In genomic region chr9:121730188-121730587, GRCh38 we compare ENCODE assay signal across 24 cellular contexts.
"Had no signal": no experiment of that assay in that cellular context is flagged by ENCODE, and none has a peak within 500 bp of the region (broad histone marks: within the 10 kb centered on the region; RNA-seq: fewer than 3 reads in every experiment).

No MANE protein-coding gene starts in this region.

- H3K9ac ChIP-seq: parathyroid adenoma had no signal

- H3K27me3 ChIP-seq: gastrocnemius medialis, transverse colon, upper lobe of right lung, uterus had no signal

- H3K4me3 Mint-ChIP-seq: endodermal cell; natural killer cell; neural crest cell; stimulated activated memory B cell treated with anti-CD40 and anti-IgM and Interleukin-4, amounts not matched to agents 10 μg/mL and 1 μg/mL and 100 μg/mL, for 72 hours; stimulated activated naive CD8-positive, alpha-beta T cell treated with anti-CD3 and anti-CD28 coated beads, Interleukin-15, Interleukin-2, amounts not matched to agents 100 ng/mL and 50 ng/mL, for 24 hours had no signal

- DNase-seq: effector CD4-positive, alpha-beta T cell; endodermal cell; foreskin fibroblast; gastrocnemius medialis; left ventricle myocardium superior; lower lobe of right lung; natural killer cell; right cardiac atrium; spleen; stimulated activated CD4-positive, alpha-beta T cell treated with anti-CD3 and anti-CD28 coated beads, Interleukin-4, amount 100 ng/mL, for 4 hours; transverse colon; upper lobe of right lung; uterus had no signal

- H3K36me3 Mint-ChIP-seq: natural killer cell; stimulated activated memory B cell treated with anti-CD40 and anti-IgM and Interleukin-4, amounts not matched to agents 10 μg/mL and 1 μg/mL and 100 μg/mL, for 72 hours had no signal

- H3K36me3 ChIP-seq: gastrocnemius medialis, lower lobe of right lung, neutrophil, prostate gland, spleen, transverse colon, upper lobe of right lung, uterus had no signal

- H3K9me3 Mint-ChIP-seq: endodermal cell; natural killer cell; neural crest cell; stimulated activated memory B cell treated with anti-CD40 and anti-IgM and Interleukin-4, amounts not matched to agents 10 μg/mL and 1 μg/mL and 100 μg/mL, for 72 hours; stimulated activated naive CD8-positive, alpha-beta T cell treated with anti-CD3 and anti-CD28 coated beads, Interleukin-15, Interleukin-2, amounts not matched to agents 100 ng/mL and 50 ng/mL, for 24 hours had no signal

- ATAC-seq: esophagus mucosa; gastrocnemius medialis; left ventricle myocardium superior; lower lobe of right lung; natural killer cell; right cardiac atrium; stimulated activated memory B cell treated with anti-CD40 and anti-IgM and Interleukin-4, amounts not matched to agents 10 μg/mL and 1 μg/mL and 100 μg/mL, for 72 hours; upper lobe of right lung had no signal

- H3K9me3 ChIP-seq: gastrocnemius medialis, lower lobe of right lung, neutrophil, prostate gland, spleen, transverse colon, upper lobe of right lung, uterus had no signal

- FAIRE-seq: keratinocyte had no signal

- H3K27ac ChIP-seq: coronary artery, epithelial cell of prostate, lower lobe of right lung, neutrophil, parathyroid adenoma, prostate gland, skin epidermis, upper lobe of right lung had no signal

- H2AFZ ChIP-seq: parathyroid adenoma had no signal

- H3K4me3 ChIP-seq: coronary artery, gastrocnemius medialis, lower lobe of right lung, prostate gland, skin epidermis, spleen, transverse colon, upper lobe of right lung, uterus had no signal

- H3K27ac Mint-ChIP-seq: endodermal cell; natural killer cell; stimulated activated memory B cell treated with anti-CD40 and anti-IgM and Interleukin-4, amounts not matched to agents 10 μg/mL and 1 μg/mL and 100 μg/mL, for 72 hours; stimulated activated naive CD8-positive, alpha-beta T cell treated with anti-CD3 and anti-CD28 coated beads, Interleukin-15, Interleukin-2, amounts not matched to agents 100 ng/mL and 50 ng/mL, for 24 hours had no signal
